In genomic region chr1:219909476-219909875, GRCh38 we compare ENCODE assay signal across 2 cellular contexts.
TF ChIP-seq lines count a peak whose summit lies in the region.

No MANE protein-coding gene starts in this region.

TF ChIP-seq in K562, 482 proteins besides CTCF, POLR2A, EP300 and RAD21 (continued from another document and continues in another):
- TF ChIP-seq RBM34 (IDR thresholded peaks at IDR 0.05; ENCODE audit: borderline replicate concordance, insufficient read depth, low read length) (no peak), ILF3 (IDR thresholded peaks at IDR 0.05; ENCODE audit: borderline replicate concordance) (no peak), SLC30A9 (CRISPR knock-in tag; IDR thresholded peaks at IDR 0.05) (no peak), NR2C2 (CRISPR knock-in tag; IDR thresholded peaks at IDR 0.05) (no peak), NR2C2 (tag; IDR thresholded peaks at IDR 0.05) (no peak), RERE (CRISPR knock-in tag; IDR thresholded peaks at IDR 0.05; ENCODE audit: borderline replicate concordance) (no peak), NFIX (CRISPR knock-in tag; IDR thresholded peaks at IDR 0.05; ENCODE audit: low read depth) (no peak), TRIM24 (IDR thresholded peaks at IDR 0.05) (peak in 1 of 2 experiments; percentile 68; a peak in 1 of 4 replicates), ADNP (tag; IDR thresholded peaks at IDR 0.05) (peak; percentile 26; the same call in 1 of the 2 replicates), NKRF (IDR thresholded peaks at IDR 0.05; ENCODE audit: borderline replicate concordance) (no peak), E2F6 (IDR thresholded peaks at IDR 0.05; ENCODE audit: borderline replicate concordance in 1 of 2, extremely low read depth in 1 of 2, insufficient read depth in 1 of 2, insufficient read length in 1 of 2, low read depth in 1 of 2, low read length in 1 of 2, poor library complexity in 1 of 2, severe bottlenecking in 1 of 2) (no peak), TEAD4 (IDR thresholded peaks at IDR 0.05; ENCODE audit: low read length) (peak; percentile 54), TEAD4 (CRISPR knock-in tag; IDR thresholded peaks at IDR 0.05; ENCODE audit: borderline replicate concordance) (no peak), CEBPG (CRISPR knock-in tag; IDR thresholded peaks at IDR 0.05) (no peak), CEBPG (tag; conservative IDR thresholded peaks at IDR 0.05 in 1 of 2, IDR thresholded peaks at IDR 0.05 in 1 of 2) (no peak), DEAF1 (CRISPR knock-in tag; IDR thresholded peaks at IDR 0.05) (no peak)

TF ChIP-seq in HepG2, 621 proteins besides CTCF, POLR2A, EP300 and RAD21 (continued from another document):
- TF ChIP-seq ZNF609 (CRISPR knock-in tag; IDR thresholded peaks at IDR 0.05; ENCODE audit: borderline replicate concordance) (no peak), ZNF687 (CRISPR knock-in tag; IDR thresholded peaks at IDR 0.05) (no peak), XRCC5 (optimal IDR thresholded peaks at IDR 0.05; ENCODE audit: low read length) (no peak), PAX8 (CRISPR knock-in tag; IDR thresholded peaks at IDR 0.05; ENCODE audit: borderline replicate concordance) (no peak), ZNF772 (CRISPR knock-in tag; IDR thresholded peaks at IDR 0.05) (no peak), ZKSCAN8 (CRISPR knock-in tag; IDR thresholded peaks at IDR 0.05; ENCODE audit: borderline replicate concordance) (no peak), ZGPAT (CRISPR knock-in tag; IDR thresholded peaks at IDR 0.05) (no peak), ZNF513 (CRISPR knock-in tag; conservative IDR thresholded peaks at IDR 0.05) (no peak), RXRA (CRISPR knock-in tag; IDR thresholded peaks at IDR 0.05) (no peak), RORA (CRISPR knock-in tag; IDR thresholded peaks at IDR 0.05) (no peak), KIAA2018 (CRISPR knock-in tag; IDR thresholded peaks at IDR 0.05; ENCODE audit: borderline replicate concordance) (no peak)
